In the genomic region with DNA sequence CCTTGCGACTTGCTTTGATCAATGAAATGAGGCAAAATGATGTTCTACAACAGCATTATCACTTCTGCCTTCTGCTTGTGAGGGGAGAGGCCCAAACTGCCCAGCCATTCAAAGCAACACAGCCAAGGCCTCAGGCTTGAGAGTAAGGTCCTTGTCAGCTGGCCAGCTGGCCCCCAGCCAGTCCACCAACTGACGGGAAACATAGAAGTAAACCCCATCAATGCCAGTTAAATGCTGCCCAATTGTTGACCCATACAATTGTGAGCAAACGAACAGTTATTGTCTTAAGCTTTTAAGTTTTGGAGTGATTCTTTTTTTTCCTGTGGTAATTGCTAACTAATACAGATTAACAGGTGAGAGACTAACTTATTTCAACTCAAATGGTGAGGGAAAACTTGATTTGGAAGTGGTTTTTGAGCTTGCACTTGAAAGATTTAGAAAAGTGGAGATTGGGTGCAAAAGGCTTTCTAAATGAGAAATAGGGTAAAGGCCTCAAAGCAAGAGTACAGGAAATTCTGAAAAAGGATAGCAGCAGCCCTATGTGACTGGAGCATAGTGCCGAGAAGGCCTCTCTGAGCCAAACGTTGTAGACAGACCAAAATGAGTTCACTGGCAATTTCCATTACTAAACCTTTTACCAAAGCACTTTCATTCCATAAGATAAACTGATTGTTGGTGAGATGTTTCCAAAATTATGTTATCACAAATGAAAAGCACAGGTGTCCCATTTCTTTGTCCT, we compare ENCODE assay signal across 10 cellular contexts.
DNase-seq lines count a peak whose midpoint lies in the region; ATAC-seq and TF ChIP-seq lines count a peak whose summit lies in the region.
"Had no signal": no experiment of that assay in that cellular context is flagged by ENCODE, and none has a peak within 500 bp of the region (broad histone marks: within the 10 kb centered on the region; RNA-seq: fewer than 3 reads in every experiment).

No MANE protein-coding gene starts in this region.

- H3K27me3 Mint-ChIP-seq in activated T-cell treated with anti-CD3 and anti-CD28 coated beads, Interleukin-2, amount 50 U/mL, for 72 hours (ENCODE audit: low read depth), result no peaks in the 10 kb centered on the region
- H3K27me3 Mint-ChIP-seq in CD8-positive, alpha-beta memory T cell, result peaks cover 0 to 4% of the 10 kb centered on the region in 2 donors
- peaks cover 3% of the 10 kb centered on the region for H3K27me3 Mint-ChIP-seq in GM23338 (ENCODE audit: insufficient read depth, low read depth, poor library complexity)
- H3K27me3 Mint-ChIP-seq: CD4-positive, alpha-beta T cell had no signal

- peaks cover 0 to 8% (median 0%) of the 10 kb centered on the region in 4 donors for H3K4me1 ChIP-seq in Peyer's patch
- no peaks in the 10 kb centered on the region for H3K4me1 ChIP-seq in CD8-positive, alpha-beta memory T cell (ENCODE audit: insufficient read depth, low read length)
- H3K4me1 ChIP-seq in GM23338 (ENCODE audit: insufficient read depth), result no peaks in the 10 kb centered on the region

- H3K9me3 Mint-ChIP-seq in activated T-cell treated with anti-CD3 and anti-CD28 coated beads, Interleukin-2, amount 50 U/mL, for 72 hours, result no peaks in the 10 kb centered on the region
- no peaks in the 10 kb centered on the region for H3K9me3 Mint-ChIP-seq in CD8-positive, alpha-beta memory T cell
- H3K9me3 Mint-ChIP-seq in GM23338, result no peaks in the 10 kb centered on the region
- H3K9me3 Mint-ChIP-seq: CD4-positive, alpha-beta T cell had no signal

- H3K9me3 ChIP-seq in Peyer's patch, result no peaks in the 10 kb centered on the region
- H3K9me3 ChIP-seq in CD8-positive, alpha-beta memory T cell (ENCODE audit: low read length), result no peaks in the 10 kb centered on the region

- H3K9me2 ChIP-seq in GM23338 (ENCODE audit: insufficient read depth), result no peaks in the 10 kb centered on the region

- TF ChIP-seq POLR2A in Peyer's patch (IDR thresholded peaks at IDR 0.05), result no peak

- H3K4me3 ChIP-seq in Peyer's patch, result no peak overlapping the region
- no peak overlapping the region for H3K4me3 ChIP-seq in CD8-positive, alpha-beta memory T cell (ENCODE audit: low read length)
- H3K4me3 ChIP-seq in GM23338, result no peak overlapping the region

- ATAC-seq in omental fat pad (ENCODE audit: low FRiP score) (no peak), HG03025 (IDR thresholded peaks at IDR 0.05; ENCODE audit: low FRiP score, unreplicated experiment) (no peak), GM23338 (no peak)
- ATAC-seq in activated T-cell treated with anti-CD3 and anti-CD28 coated beads, Interleukin-2, amount 50 U/mL, for 72 hours (replicated peaks in 1 of 2), result no peak

- H3K4me3 Mint-ChIP-seq in activated T-cell treated with anti-CD3 and anti-CD28 coated beads, Interleukin-2, amount 50 U/mL, for 72 hours, result no peak overlapping the region
- H3K4me3 Mint-ChIP-seq in CD8-positive, alpha-beta memory T cell, result no peak overlapping the region
- no peak overlapping the region for H3K4me3 Mint-ChIP-seq in GM23338
- H3K4me3 Mint-ChIP-seq: CD4-positive, alpha-beta T cell had no signal

- H3K4me1 Mint-ChIP-seq in activated T-cell treated with anti-CD3 and anti-CD28 coated beads, Interleukin-2, amount 50 U/mL, for 72 hours (ENCODE audit: low read depth), result no peaks in the 10 kb centered on the region
- H3K4me1 Mint-ChIP-seq in CD8-positive, alpha-beta memory T cell, result no peaks in the 10 kb centered on the region
- H3K4me1 Mint-ChIP-seq in GM23338, result peaks cover 8% of the 10 kb centered on the region; the same call in 2 of the 3 replicates

- H3K36me3 Mint-ChIP-seq in activated T-cell treated with anti-CD3 and anti-CD28 coated beads, Interleukin-2, amount 50 U/mL, for 72 hours (ENCODE audit: insufficient read depth in 2 of 2), result no peaks in the 10 kb centered on the region
- H3K36me3 Mint-ChIP-seq in CD8-positive, alpha-beta memory T cell, result no peaks in the 10 kb centered on the region
- no peaks in the 10 kb centered on the region for H3K36me3 Mint-ChIP-seq in GM23338 (ENCODE audit: low read depth)

- no peaks in the 10 kb centered on the region for H3K79me2 ChIP-seq in GM23338 (replicated peaks; ENCODE audit: insufficient read depth)

- TF ChIP-seq CTCF in Peyer's patch (IDR thresholded peaks at IDR 0.05), result no peak
- no peak for TF ChIP-seq CTCF in omental fat pad (IDR thresholded peaks at IDR 0.05)
- no peak for TF ChIP-seq CTCF in GM23338 (conservative IDR thresholded peaks at IDR 0.05; ENCODE audit: low read depth in 2 of 2)

- peak; percentile 70 for DNase-seq in H4 (ENCODE audit: low spot score)
- DNase-seq in Peyer's patch, result peak in 2 of 3 donors; percentile 50 to 55
- DNase-seq in globus pallidus (ENCODE audit: low spot score), result peak; percentile 36
- DNase-seq in omental fat pad (ENCODE audit: low spot score), result peak; percentile 31
- no peak for DNase-seq in activated T-cell treated with anti-CD3 and anti-CD28 coated beads, Interleukin-2, amount 50 U/mL, for 72 hours
- DNase-seq in CD8-positive, alpha-beta memory T cell, result no peak
- DNase-seq in GM23338 (ENCODE audit: low spot score), result no peak
- DNase-seq: CD4-positive, alpha-beta T cell; NCI-H2227 treated with DMSO at 0.1 percent for 48 hours had no signal

- H3K4me2 ChIP-seq in GM23338, result no peak overlapping the region

- H3K27ac Mint-ChIP-seq in activated T-cell treated with anti-CD3 and anti-CD28 coated beads, Interleukin-2, amount 50 U/mL, for 72 hours, result no peak overlapping the region
- H3K27ac Mint-ChIP-seq in CD8-positive, alpha-beta memory T cell, result no peak overlapping the region
- no peak overlapping the region for H3K27ac Mint-ChIP-seq in GM23338
- H3K27ac Mint-ChIP-seq: CD4-positive, alpha-beta T cell had no signal

- no peaks in the 10 kb centered on the region for H3K36me3 ChIP-seq in Peyer's patch
- H3K36me3 ChIP-seq in CD8-positive, alpha-beta memory T cell (ENCODE audit: insufficient read depth, low read length), result no peaks in the 10 kb centered on the region
- no peaks in the 10 kb centered on the region for H3K36me3 ChIP-seq in GM23338 (ENCODE audit: insufficient read depth)

- CTCF ChIA-PET in CD8-positive, alpha-beta memory T cell (lab: Charles Lee), result no interaction called here

- no peak overlapping the region; the same call in 1 of the 2 replicates for H2AFZ ChIP-seq in GM23338

- no peaks in the 10 kb centered on the region for H4K20me1 ChIP-seq in GM23338 (replicated peaks; ENCODE audit: insufficient read depth)

- H3K27ac ChIP-seq in Peyer's patch (no peak overlapping the region), GM23338 (ENCODE audit: low read depth) (no peak overlapping the region)
- no peak overlapping the region for H3K27ac ChIP-seq in CD8-positive, alpha-beta memory T cell (ENCODE audit: low read depth, low read length)

- no peaks in the 10 kb centered on the region for H3F3A ChIP-seq in GM23338 (replicated peaks; ENCODE audit: low read depth)

- H3K27me3 ChIP-seq in Peyer's patch (no peaks in the 10 kb centered on the region), GM23338 (ENCODE audit: insufficient read depth) (no peaks in the 10 kb centered on the region)
- no peaks in the 10 kb centered on the region for H3K27me3 ChIP-seq in CD8-positive, alpha-beta memory T cell (ENCODE audit: insufficient read depth, low read length, poor library complexity, severe bottlenecking)

- POLR2A ChIA-PET in CD8-positive, alpha-beta memory T cell (lab: Charles Lee), result no interaction called here

Comparison
In these comparisons a context has a peak if more than half of its experiments do, and no peak if none do; other contexts are left out.
1. DNase-seq: peak in H4 (single experiment), Peyer's patch (2 of 3), globus pallidus (single experiment) and omental fat pad (single experiment); none in activated T-cell treated with anti-CD3 and anti-CD28 coated beads, Interleukin-2, amount 50 U/mL, for 72 hours (0 of 2), CD8-positive, alpha-beta memory T cell (0 of 5) and GM23338 (single experiment).